In genomic region chr1:94806451-94806861, GRCh38 we compare ENCODE assay signal across 12 cellular contexts. TPM values are rescaled to one million over a fixed set of nuclear protein-coding genes. Genes with fewer than 3 reads are reported as not detected.
DNase-seq lines count a peak whose midpoint lies in the region; ATAC-seq and TF ChIP-seq lines count a peak whose summit lies in the region.
"Had no signal": no experiment of that assay in that cellular context is flagged by ENCODE, and none has a peak within 500 bp of the region (broad histone marks: within the 10 kb centered on the region; RNA-seq: fewer than 3 reads in every experiment).

No MANE protein-coding gene starts in this region.

- H3K4me3 Mint-ChIP-seq in neural crest cell, result peak overlapping the region; percentile 64
- H3K4me3 Mint-ChIP-seq: activated B cell treated with CpG ODN at 0.5 μM for 24 hours had no signal

- intact Hi-C loops in dorsolateral prefrontal cortex (cut with DNase I), result loop anchor here (5.0 to 10.0 kb wide), 4 partner anchors 204 to 762 kb away; no protein-coding TSS in a partner anchor

- no peaks in the 10 kb centered on the region for H3K36me3 Mint-ChIP-seq in neural crest cell (ENCODE audit: low read depth)

- no peaks in the 10 kb centered on the region for H3K27me3 ChIP-seq in GM23248 (replicated peaks; ENCODE audit: insufficient read depth)
- no peaks in the 10 kb centered on the region for H3K27me3 ChIP-seq in dorsolateral prefrontal cortex
- no peaks in the 10 kb centered on the region for H3K27me3 ChIP-seq in Karpas-422 (ENCODE audit: low read length)
- H3K27me3 ChIP-seq: heart right ventricle had no signal

- no peaks in the 10 kb centered on the region for H3K9me3 ChIP-seq in GM23248 (ENCODE audit: low read depth)
- no peaks in the 10 kb centered on the region for H3K9me3 ChIP-seq in Karpas-422 (ENCODE audit: low read length)
- H3K9me3 ChIP-seq: heart right ventricle had no signal

- ATAC-seq in HG03520 (IDR thresholded peaks at IDR 0.05; ENCODE audit: unreplicated experiment) (no peak), GM18520 (IDR thresholded peaks at IDR 0.05; ENCODE audit: unreplicated experiment) (no peak)

- TF ChIP-seq CTCF in dorsolateral prefrontal cortex (IDR thresholded peaks at IDR 0.05 in 54 of 56, conservative IDR thresholded peaks at IDR 0.05 in 2 of 56; ENCODE audit: low read depth in 1 of 56, partially characterized antibody in 56 of 56), result no peak
- TF ChIP-seq CTCF in neural crest cell (conservative IDR thresholded peaks at IDR 0.05), result no peak
- no peak for TF ChIP-seq CTCF in GM10266 (IDR thresholded peaks at IDR 0.05; ENCODE audit: control insufficient read depth, insufficient read depth, low read depth, missing control alignments)

- peak overlapping the region; percentile 15; the same call in 1 of the 2 replicates for H3K9ac ChIP-seq in GM23248
- H3K9ac ChIP-seq in Karpas-422 (ENCODE audit: low read length), result no peak overlapping the region

- DNase-seq in GM23248 (peak; percentile 61), NCI-H446 treated with DMSO at 0.1 percent for 48 hours (lab: John Stamatoyannopoulos, UW) (peak; percentile 81), dorsolateral prefrontal cortex (no peak), neural crest cell (ENCODE audit: low read depth, low spot score) (no peak), Karpas-422 (no peak), GM10266 (ENCODE audit: extremely low spot score) (no peak)
- DNase-seq: DMS79, GOT3 had no signal

- H3K9me3 Mint-ChIP-seq in neural crest cell, result no peaks in the 10 kb centered on the region
- H3K9me3 Mint-ChIP-seq: activated B cell treated with CpG ODN at 0.5 μM for 24 hours had no signal

- H3K27ac ChIP-seq in GM23248, result no peak overlapping the region
- H3K27ac ChIP-seq in dorsolateral prefrontal cortex, result peak overlapping the region in 1 of 59 donors; percentile 25
- no peak overlapping the region for H3K27ac ChIP-seq in Karpas-422 (ENCODE audit: low read length)
- H3K27ac ChIP-seq: heart right ventricle had no signal

- peak overlapping the region; percentile 77 for H2AFZ ChIP-seq in GM23248
- no peak overlapping the region for H2AFZ ChIP-seq in Karpas-422 (ENCODE audit: low read length)

- 27 to 31% methylated on average over 5 of the region's 5 CpGs for WGBS in GM23248 (ENCODE audit: low coverage in 1 of 2, low lambda C conversion rate in 2 of 2, missing lambda C conversion rate in 2 of 2), 2 experiments

- H3K27ac Mint-ChIP-seq in neural crest cell (ENCODE audit: unreplicated experiment), result peak overlapping the region; percentile 62
- H3K27ac Mint-ChIP-seq: activated B cell treated with CpG ODN at 0.5 μM for 24 hours had no signal

- in situ Hi-C loops in GM23248 (cut with MboI), result loop anchor here (10.0 to 25.0 kb wide), 2 partner anchors 312 to 769 kb away; no protein-coding TSS in a partner anchor

- H3K9me2 ChIP-seq in GM23248 (ENCODE audit: insufficient read depth), result no peaks in the 10 kb centered on the region
- no peaks in the 10 kb centered on the region for H3K9me2 ChIP-seq in Karpas-422 (replicated peaks; ENCODE audit: insufficient read depth, low read length)

- H3K4me1 ChIP-seq in GM23248 (ENCODE audit: insufficient read depth), result peaks cover 22% of the 10 kb centered on the region
- peaks cover 5% of the 10 kb centered on the region for H3K4me1 ChIP-seq in Karpas-422 (ENCODE audit: low read length)

- H3K4me3 ChIP-seq in GM23248 (peak overlapping the region; percentile 66), dorsolateral prefrontal cortex (peak overlapping the region in 46 of 59 donors; percentile 0 to 53 (median 25)), Karpas-422 (ENCODE audit: low read length) (no peak overlapping the region)

- H4K20me1 ChIP-seq in GM23248 (ENCODE audit: insufficient read depth), result no peaks in the 10 kb centered on the region
- H4K20me1 ChIP-seq in Karpas-422 (ENCODE audit: insufficient read depth, low read depth, low read length), result no peaks in the 10 kb centered on the region

- H3K4me2 ChIP-seq in GM23248 (ENCODE audit: unreplicated experiment) (peak overlapping the region; percentile 65), Karpas-422 (ENCODE audit: low read depth, low read length, poor library complexity, severe bottlenecking) (no peak overlapping the region)

- no peaks in the 10 kb centered on the region for H3K79me2 ChIP-seq in GM23248 (ENCODE audit: insufficient read depth)
- no peaks in the 10 kb centered on the region for H3K79me2 ChIP-seq in Karpas-422 (ENCODE audit: low read length)

- no peaks in the 10 kb centered on the region for H3K27me3 Mint-ChIP-seq in neural crest cell (ENCODE audit: low read depth)

- H3K4me1 Mint-ChIP-seq in neural crest cell, result peaks cover 56% of the 10 kb centered on the region

- H3K36me3 ChIP-seq in GM23248 (ENCODE audit: low read depth) (no peaks in the 10 kb centered on the region), Karpas-422 (ENCODE audit: insufficient read depth, low read length) (no peaks in the 10 kb centered on the region)
- H3K36me3 ChIP-seq: heart right ventricle had no signal

- peaks cover 4% of the 10 kb centered on the region for H3F3A ChIP-seq in GM23248 (ENCODE audit: insufficient read depth)

RNA-seq across cellular contexts. Expression of gene SLC44A3, which starts 13.7 kb away (rescaled TPM):
- total RNA-seq in GM23248 (2014; rRNA removed; shearing (Covaris generic)), result 1.6 and 3.3 TPM in 2 replicates
- polyA plus RNA-seq in GM23248 (2016; fragmentation: Nextera tagmentation; extraction: Ambion mirVana), result 2.0 and 2.1 TPM in 2 replicates
- total RNA-seq in dorsolateral prefrontal cortex (10 to 100 TPM in 51 of 120 experiments, 1 to 10 TPM in 69; 3.1 to 27.1 (median 9.2) TPM), neural crest cell (0.64 and 0.77 TPM in 2 replicates)
- not detected in 2 replicates for total RNA-seq in Karpas-422 (2014; rRNA removed; shearing (Covaris generic); ENCODE audit: low replicate concordance)
- total RNA-seq: activated B cell treated with CpG ODN at 0.5 μM for 24 hours had no signal

Comparison
In these comparisons a context has a peak if more than half of its experiments do, and no peak if none do; other contexts are left out.
1. DNase-seq: peak in GM23248 (single experiment) and NCI-H446 treated with DMSO at 0.1 percent for 48 hours (single experiment); none in dorsolateral prefrontal cortex (0 of 10), neural crest cell (single experiment), Karpas-422 (single experiment) and GM10266 (single experiment).